ENCODE assay signal across 16 cellular contexts in the genomic region with DNA sequence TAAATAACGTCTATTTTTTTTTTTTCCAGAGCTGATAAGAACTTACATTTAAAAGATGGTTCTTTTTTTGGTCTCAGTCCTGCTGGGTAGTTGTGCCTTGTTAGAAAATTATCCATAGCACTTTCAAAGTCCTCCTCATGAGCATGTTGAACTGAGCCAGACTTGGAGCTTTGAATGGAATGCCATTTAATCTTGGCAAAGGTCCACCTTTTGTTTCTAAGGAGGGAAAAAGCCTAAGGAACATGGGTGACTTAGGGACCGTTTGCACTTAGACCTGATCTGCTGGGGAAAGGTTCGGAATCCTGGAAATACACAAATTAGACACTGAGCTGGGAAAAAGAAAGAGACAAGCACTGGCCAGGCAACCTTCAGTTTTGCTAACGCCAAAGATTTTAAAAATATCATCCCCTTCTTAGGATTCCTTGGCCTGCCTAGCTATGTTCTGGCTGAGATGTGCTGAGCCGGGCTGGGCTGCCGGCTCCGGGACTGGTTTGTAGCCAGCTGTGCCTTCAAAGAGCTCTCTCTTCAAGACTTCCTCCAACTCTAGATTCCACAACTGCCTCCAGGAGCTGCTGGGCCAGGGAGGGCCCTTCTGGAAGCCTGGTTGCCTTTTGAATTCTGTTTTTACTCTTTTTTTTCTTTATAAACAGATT.
DNase-seq lines count a peak whose midpoint lies in the region; ATAC-seq and TF ChIP-seq lines count a peak whose summit lies in the region.
"Had no signal": no experiment of that assay in that cellular context is flagged by ENCODE, and none has a peak within 500 bp of the region (broad histone marks: within the 10 kb centered on the region; RNA-seq: fewer than 3 reads in every experiment).

No MANE protein-coding gene starts in this region.

- no peak for DNase-seq in activated T-cell treated with anti-CD3 and anti-CD28 coated beads, Interleukin-2, amount 50 U/mL, for 24 hours
- no peak for DNase-seq in activated T-cell treated with anti-CD3 and anti-CD28 coated beads, Interleukin-2, amount 50 U/mL, for 1 hour
- DNase-seq in fibroblast of lung (ENCODE audit: low read depth in 2 of 2) (no peak), osteoblast (ENCODE audit: insufficient read length, low spot score, missing footprints) (no peak), uterus (peak; percentile 47 to 66), UCSD-AML1 (lab: John Stamatoyannopoulos, UW; ENCODE audit: unreplicated experiment) (no peak)
- DNase-seq: activated naive CD4-positive, alpha-beta T cell treated with Interleukin-2 at 50 U/mL for 16 hours; DND-41; NCI-H1417 treated with DMSO at 0.1 percent for 48 hours; spleen had no signal

- H3K4me1 ChIP-seq in fibroblast of lung (ENCODE audit: control insufficient read depth, extremely low read depth, insufficient read depth, low read length), result no peaks in the 10 kb centered on the region
- peaks cover 3% of the 10 kb centered on the region for H3K4me1 ChIP-seq in osteoblast (ENCODE audit: insufficient read depth, low read length)
- H3K4me1 ChIP-seq in uterus, result peaks cover 4 to 10% of the 10 kb centered on the region in 2 donors
- H3K4me1 ChIP-seq: A549 had no signal

- H3K4me3 ChIP-seq in fibroblast of lung (replicated peaks in 1 of 4; ENCODE audit: control extremely low read depth in 1 of 4, insufficient read depth in 1 of 4, low read depth in 3 of 4, low read length in 4 of 4) (no peak overlapping the region), osteoblast (ENCODE audit: insufficient read depth, low read length) (no peak overlapping the region), uterus (no peak overlapping the region)
- H3K4me3 ChIP-seq: A549, SK-N-MC, spleen had no signal

- no peaks in the 10 kb centered on the region for H3K9me3 Mint-ChIP-seq in activated T-cell treated with anti-CD3 and anti-CD28 coated beads, Interleukin-2, amount 50 U/mL, for 24 hours
- H3K9me3 Mint-ChIP-seq: dendritic cell treated with granulocyte-macrophage colony-stimulating factor and Interleukin-4, amounts not matched to agents 40 ng/mL and 50 ng/mL, for 4 days had no signal

- no peaks in the 10 kb centered on the region for H3K27me3 Mint-ChIP-seq in activated T-cell treated with anti-CD3 and anti-CD28 coated beads, Interleukin-2, amount 50 U/mL, for 24 hours
- H3K27me3 Mint-ChIP-seq: activated CD4-positive, alpha-beta T cell treated with anti-CD3 and anti-CD28 coated beads for 36 hours; dendritic cell treated with granulocyte-macrophage colony-stimulating factor and Interleukin-4, amounts not matched to agents 40 ng/mL and 50 ng/mL, for 4 days had no signal

- intact Hi-C loops in uterus (cut with DNase I; ENCODE audit: low total_unique reads), result loop anchor here (10.0 kb wide), 1 partner anchor 608 kb away; no protein-coding TSS in a partner anchor

- H3K36me3 Mint-ChIP-seq in activated T-cell treated with anti-CD3 and anti-CD28 coated beads, Interleukin-2, amount 50 U/mL, for 24 hours (ENCODE audit: low read depth), result no peaks in the 10 kb centered on the region

- H3K27me3 ChIP-seq in fibroblast of lung (ENCODE audit: control insufficient read depth, insufficient read depth, low read length), result no peaks in the 10 kb centered on the region
- no peaks in the 10 kb centered on the region for H3K27me3 ChIP-seq in osteoblast (ENCODE audit: insufficient read depth, low read length)
- H3K27me3 ChIP-seq in uterus, result no peaks in the 10 kb centered on the region
- H3K27me3 ChIP-seq: spleen had no signal

- no peak for TF ChIP-seq CTCF in fibroblast of lung (conservative IDR thresholded peaks at IDR 0.05 in 1 of 2, IDR thresholded peaks at IDR 0.05 in 1 of 2; ENCODE audit: low read depth in 1 of 2, low read length in 2 of 2)
- TF ChIP-seq CTCF in osteoblast (IDR thresholded peaks at IDR 0.05; ENCODE audit: extremely low read depth, low read depth, low read length), result no peak
- no peak for TF ChIP-seq CTCF in uterus (IDR thresholded peaks at IDR 0.05)

- H3K9ac ChIP-seq in fibroblast of lung (ENCODE audit: insufficient read depth, low read length), result no peak overlapping the region

- no peaks in the 10 kb centered on the region for H3K79me2 ChIP-seq in fibroblast of lung (ENCODE audit: control insufficient read depth, insufficient read depth, low read length)
- no peaks in the 10 kb centered on the region for H3K79me2 ChIP-seq in osteoblast (ENCODE audit: insufficient read depth, low read length)

- no peaks in the 10 kb centered on the region for H4K20me1 ChIP-seq in fibroblast of lung (ENCODE audit: control insufficient read depth, extremely low read depth, insufficient read depth, low read length)
- H4K20me1 ChIP-seq in osteoblast (ENCODE audit: insufficient read depth, low read length), result no peaks in the 10 kb centered on the region

- H3K4me2 ChIP-seq in fibroblast of lung (ENCODE audit: extremely low read depth, insufficient read depth, low read length) (no peak overlapping the region), osteoblast (ENCODE audit: insufficient read depth, low read length) (no peak overlapping the region)
- H3K4me2 ChIP-seq: A549 had no signal

- peak overlapping the region; percentile 4 for H3K27ac Mint-ChIP-seq in activated T-cell treated with anti-CD3 and anti-CD28 coated beads, Interleukin-2, amount 50 U/mL, for 24 hours
- H3K27ac Mint-ChIP-seq: dendritic cell treated with granulocyte-macrophage colony-stimulating factor and Interleukin-4, amounts not matched to agents 40 ng/mL and 50 ng/mL, for 4 days had no signal

- H2AFZ ChIP-seq in fibroblast of lung (ENCODE audit: low read length) (peak overlapping the region; percentile 26), osteoblast (ENCODE audit: low read length) (peak overlapping the region; percentile 10)

- no peak for ATAC-seq in HG03139 (IDR thresholded peaks at IDR 0.05; ENCODE audit: unreplicated experiment)
- ATAC-seq in HG03097 (IDR thresholded peaks at IDR 0.05; ENCODE audit: low FRiP score, unreplicated experiment), result no peak
- ATAC-seq: A549 had no signal

- peaks cover 56% of the 10 kb centered on the region for H3K4me1 Mint-ChIP-seq in activated T-cell treated with anti-CD3 and anti-CD28 coated beads, Interleukin-2, amount 50 U/mL, for 24 hours (ENCODE audit: low read depth)

- H3K27ac ChIP-seq in fibroblast of lung (ENCODE audit: insufficient read depth, low read length), result no peak overlapping the region
- no peak overlapping the region for H3K27ac ChIP-seq in osteoblast (ENCODE audit: low read depth, low read length)
- H3K27ac ChIP-seq in uterus, result peak overlapping the region; percentile 82
- H3K27ac ChIP-seq: A549, SK-N-MC had no signal

- H3K9me3 ChIP-seq in fibroblast of lung (ENCODE audit: control insufficient read depth, insufficient read depth, low read depth, low read length) (no peaks in the 10 kb centered on the region), osteoblast (ENCODE audit: low read depth, low read length) (no peaks in the 10 kb centered on the region), uterus (no peaks in the 10 kb centered on the region)
- H3K9me3 ChIP-seq: A549, spleen had no signal

- H3K4me3 Mint-ChIP-seq in activated T-cell treated with anti-CD3 and anti-CD28 coated beads, Interleukin-2, amount 50 U/mL, for 24 hours, result no peak overlapping the region
- H3K4me3 Mint-ChIP-seq: activated CD4-positive, alpha-beta T cell treated with anti-CD3 and anti-CD28 coated beads for 36 hours; dendritic cell treated with granulocyte-macrophage colony-stimulating factor and Interleukin-4, amounts not matched to agents 40 ng/mL and 50 ng/mL, for 4 days had no signal

- no peak for TF ChIP-seq POLR2A in uterus (IDR thresholded peaks at IDR 0.05)

- no peaks in the 10 kb centered on the region for H3K36me3 ChIP-seq in fibroblast of lung (ENCODE audit: control insufficient read depth, insufficient read depth, low read length)
- no peaks in the 10 kb centered on the region for H3K36me3 ChIP-seq in osteoblast (ENCODE audit: insufficient read depth, low read length)
- H3K36me3 ChIP-seq in uterus, result no peaks in the 10 kb centered on the region

Comparison
In these comparisons a context has a peak if more than half of its experiments do, and no peak if none do; other contexts are left out.
1. DNase-seq: peak in uterus (2 of 2); none in activated T-cell treated with anti-CD3 and anti-CD28 coated beads, Interleukin-2, amount 50 U/mL, for 24 hours (single experiment), activated T-cell treated with anti-CD3 and anti-CD28 coated beads, Interleukin-2, amount 50 U/mL, for 1 hour (single experiment), fibroblast of lung (0 of 2), osteoblast (single experiment) and UCSD-AML1 (single experiment).
2. H3K27ac ChIP-seq: peak in uterus (2 of 2); none in fibroblast of lung (single experiment) and osteoblast (single experiment).